Comparison of ENCODE assay signal across 26 cellular contexts in genomic region chr3:37347941-37348340, GRCh38.
"Had no signal": no experiment of that assay in that cellular context is flagged by ENCODE, and none has a peak within 500 bp of the region (broad histone marks: within the 10 kb centered on the region; RNA-seq: fewer than 3 reads in every experiment).

No MANE protein-coding gene starts in this region.

- H3K4me3 Mint-ChIP-seq: activated CD4-positive, alpha-beta memory T cell treated with anti-CD3 and anti-CD28 coated beads, Interleukin-2, amount 10 ng/mL, durations not matched to agents 7 days and 5 days; activated CD4-positive, alpha-beta T cell treated with anti-CD3 and anti-CD28 coated beads, Interleukin-2, amount 10 ng/mL, durations not matched to agents 24 days and 14 days; activated CD8-positive, alpha-beta memory T cell treated with anti-CD3 and anti-CD28 coated beads, Interleukin-2, amount 10 ng/mL, durations not matched to agents 7 days and 5 days; activated naive CD4-positive, alpha-beta T cell treated with anti-CD3 and anti-CD28 coated beads, Interleukin-2, amount 50 U/mL, for 24 hours; activated T-helper 1 cell treated with anti-CD3 and anti-CD28 coated beads, Interleukin-12 subunit alpha, Interleukin-12 subunit beta, Interleukin-2, Interleukin-4 antibody, amounts not matched to agents 30 ng/mL and 10 ng/mL and 1 ng/mL, durations not matched to agents 14 hours and 24 hours and 36 hours; effector memory CD8-positive, alpha-beta T cell; nephron progenitor cell; stimulated activated memory B cell treated with anti-CD40 and anti-IgM and Interleukin-4, amounts not matched to agents 10 μg/mL and 1 μg/mL and 100 μg/mL, for 72 hours; T-helper 1 cell treated with Interleukin-12 subunit alpha and Interleukin-12 subunit beta and Interleukin-4 antibody, amounts not matched to agents 30 μg/mL and 1 μg/mL, for 36 hours had no signal

- ATAC-seq: activated CD8-positive, alpha-beta memory T cell treated with anti-CD3 and anti-CD28 coated beads, Interleukin-2, amount 10 ng/mL, durations not matched to agents 7 days and 5 days; effector memory CD8-positive, alpha-beta T cell; left ventricle myocardium superior; stimulated activated memory B cell treated with anti-CD40 and anti-IgM and Interleukin-4, amounts not matched to agents 10 μg/mL and 1 μg/mL and 100 μg/mL, for 72 hours had no signal

- H3K4me1 ChIP-seq: colonic mucosa, sigmoid colon, stomach, suprapubic skin, tibial nerve had no signal

- H3K4me3 ChIP-seq: colonic mucosa, dorsolateral prefrontal cortex, sigmoid colon, smooth muscle cell, stomach, suprapubic skin, tibial nerve had no signal

- H3K9me3 ChIP-seq: colonic mucosa, sigmoid colon, stomach, suprapubic skin, tibial nerve had no signal

- H3K27ac Mint-ChIP-seq: activated CD4-positive, alpha-beta memory T cell treated with anti-CD3 and anti-CD28 coated beads, Interleukin-2, amount 10 ng/mL, durations not matched to agents 7 days and 5 days; activated CD4-positive, alpha-beta T cell treated with anti-CD3 and anti-CD28 coated beads, Interleukin-2, amount 10 ng/mL, durations not matched to agents 24 days and 14 days; activated CD8-positive, alpha-beta memory T cell treated with anti-CD3 and anti-CD28 coated beads, Interleukin-2, amount 10 ng/mL, durations not matched to agents 7 days and 5 days; activated naive CD4-positive, alpha-beta T cell treated with anti-CD3 and anti-CD28 coated beads, Interleukin-2, amount 50 U/mL, for 24 hours; activated T-helper 1 cell treated with anti-CD3 and anti-CD28 coated beads, Interleukin-12 subunit alpha, Interleukin-12 subunit beta, Interleukin-2, Interleukin-4 antibody, amounts not matched to agents 30 ng/mL and 10 ng/mL and 1 ng/mL, durations not matched to agents 14 hours and 24 hours and 36 hours; effector memory CD8-positive, alpha-beta T cell; nephron progenitor cell; stimulated activated memory B cell treated with anti-CD40 and anti-IgM and Interleukin-4, amounts not matched to agents 10 μg/mL and 1 μg/mL and 100 μg/mL, for 72 hours; T-helper 1 cell treated with Interleukin-12 subunit alpha and Interleukin-12 subunit beta and Interleukin-4 antibody, amounts not matched to agents 30 μg/mL and 1 μg/mL, for 36 hours had no signal

- H3K27me3 ChIP-seq: colonic mucosa, dorsolateral prefrontal cortex, sigmoid colon, stomach, suprapubic skin, tibial nerve had no signal

- DNase-seq: activated CD4-positive, alpha-beta memory T cell treated with anti-CD3 and anti-CD28 coated beads, Interleukin-2, amount 10 ng/mL, durations not matched to agents 7 days and 5 days; activated CD4-positive, alpha-beta T cell treated with anti-CD3 and anti-CD28 coated beads, Interleukin-2, amount 10 ng/mL, durations not matched to agents 24 days and 14 days; activated CD8-positive, alpha-beta memory T cell treated with anti-CD3 and anti-CD28 coated beads, Interleukin-2, amount 10 ng/mL, durations not matched to agents 7 days and 5 days; activated gamma-delta T cell treated with Interleukin-2 at 50 U/mL for 16 hours; activated T-cell treated with anti-CD3 and anti-CD28 coated beads for 4 hours; aorta; colonic mucosa; dorsolateral prefrontal cortex; effector memory CD8-positive, alpha-beta T cell; foreskin melanocyte; hippocampal formation; left ventricle myocardium superior; nephron progenitor cell; posterior cingulate gyrus; retina; sigmoid colon; stimulated activated CD4-positive, alpha-beta T cell treated with anti-CD3 and anti-CD28 coated beads, Interleukin-15, amount 100 ng/mL, for 24 hours; stomach; T1000 had no signal

- H3K4me2 ChIP-seq: smooth muscle cell had no signal

- H3K27me3 Mint-ChIP-seq: activated CD4-positive, alpha-beta memory T cell treated with anti-CD3 and anti-CD28 coated beads, Interleukin-2, amount 10 ng/mL, durations not matched to agents 7 days and 5 days; activated CD4-positive, alpha-beta T cell treated with anti-CD3 and anti-CD28 coated beads, Interleukin-2, amount 10 ng/mL, durations not matched to agents 24 days and 14 days; activated CD8-positive, alpha-beta memory T cell treated with anti-CD3 and anti-CD28 coated beads, Interleukin-2, amount 10 ng/mL, durations not matched to agents 7 days and 5 days; activated naive CD4-positive, alpha-beta T cell treated with anti-CD3 and anti-CD28 coated beads, Interleukin-2, amount 50 U/mL, for 24 hours; effector memory CD8-positive, alpha-beta T cell; stimulated activated memory B cell treated with anti-CD40 and anti-IgM and Interleukin-4, amounts not matched to agents 10 μg/mL and 1 μg/mL and 100 μg/mL, for 72 hours had no signal

- H3K27ac ChIP-seq: colonic mucosa, sigmoid colon, stomach, suprapubic skin, tibial nerve had no signal

- H3K4me1 Mint-ChIP-seq: activated CD4-positive, alpha-beta memory T cell treated with anti-CD3 and anti-CD28 coated beads, Interleukin-2, amount 10 ng/mL, durations not matched to agents 7 days and 5 days; activated CD8-positive, alpha-beta memory T cell treated with anti-CD3 and anti-CD28 coated beads, Interleukin-2, amount 10 ng/mL, durations not matched to agents 7 days and 5 days; nephron progenitor cell; stimulated activated memory B cell treated with anti-CD40 and anti-IgM and Interleukin-4, amounts not matched to agents 10 μg/mL and 1 μg/mL and 100 μg/mL, for 72 hours had no signal

- H3K9me3 Mint-ChIP-seq: activated CD4-positive, alpha-beta memory T cell treated with anti-CD3 and anti-CD28 coated beads, Interleukin-2, amount 10 ng/mL, durations not matched to agents 7 days and 5 days; activated CD4-positive, alpha-beta T cell treated with anti-CD3 and anti-CD28 coated beads, Interleukin-2, amount 10 ng/mL, durations not matched to agents 24 days and 14 days; activated naive CD4-positive, alpha-beta T cell treated with anti-CD3 and anti-CD28 coated beads, Interleukin-2, amount 50 U/mL, for 24 hours; activated T-helper 1 cell treated with anti-CD3 and anti-CD28 coated beads, Interleukin-12 subunit alpha, Interleukin-12 subunit beta, Interleukin-2, Interleukin-4 antibody, amounts not matched to agents 30 ng/mL and 10 ng/mL and 1 ng/mL, durations not matched to agents 14 hours and 24 hours and 36 hours; effector memory CD8-positive, alpha-beta T cell; nephron progenitor cell; stimulated activated memory B cell treated with anti-CD40 and anti-IgM and Interleukin-4, amounts not matched to agents 10 μg/mL and 1 μg/mL and 100 μg/mL, for 72 hours; T-helper 1 cell treated with Interleukin-12 subunit alpha and Interleukin-12 subunit beta and Interleukin-4 antibody, amounts not matched to agents 30 μg/mL and 1 μg/mL, for 36 hours had no signal
